Comparison of ENCODE assay signal across 18 cellular contexts in genomic region chr5:157900644-157901043, GRCh38. TPM values are rescaled to one million over a fixed set of nuclear protein-coding genes. Genes with fewer than 3 reads are reported as not detected.
DNase-seq lines count a peak whose midpoint lies in the region; ATAC-seq lines count a peak whose summit lies in the region.
"Had no signal": no experiment of that assay in that cellular context is flagged by ENCODE, and none has a peak within 500 bp of the region (broad histone marks: within the 10 kb centered on the region; RNA-seq: fewer than 3 reads in every experiment).

No MANE protein-coding gene starts in this region.

- H3K14ac ChIP-seq in mesenchymal stem cell (ENCODE audit: low read length in 2 of 2) = no peak overlapping the region

- no peak overlapping the region for H2BK120ac ChIP-seq in mesenchymal stem cell (ENCODE audit: low read depth, low read length)

- H3K36me3 ChIP-seq in BLaER1 = no peaks in the 10 kb centered on the region
- H3K36me3 ChIP-seq in mesenchymal stem cell (ENCODE audit: control insufficient read depth in 1 of 2, insufficient read depth in 2 of 2, low read depth in 1 of 2, low read length in 2 of 2) = no peaks in the 10 kb centered on the region
- H3K36me3 ChIP-seq: ascending aorta had no signal

- H3K4me3 ChIP-seq in BLaER1 (no peak overlapping the region), mesenchymal stem cell (ENCODE audit: insufficient read depth in 1 of 2, low read depth in 1 of 2, low read length in 2 of 2) (no peak overlapping the region)
- H3K4me3 ChIP-seq: ascending aorta, coronary artery had no signal

- no peak overlapping the region for H3K23ac ChIP-seq in mesenchymal stem cell (ENCODE audit: low read length in 2 of 2)

- H3K4ac ChIP-seq in mesenchymal stem cell (ENCODE audit: low read depth in 1 of 2, low read length in 2 of 2) = no peak overlapping the region

- no peak overlapping the region for H2BK15ac ChIP-seq in mesenchymal stem cell (ENCODE audit: low read depth, poor library complexity, severe bottlenecking)

- H3K79me1 ChIP-seq in mesenchymal stem cell (replicated peaks; ENCODE audit: low read length, poor library complexity, severe bottlenecking) = no peaks in the 10 kb centered on the region

- H3K9ac ChIP-seq in BLaER1 (no peak overlapping the region), mesenchymal stem cell (ENCODE audit: low read length) (no peak overlapping the region)

- H2BK5ac ChIP-seq in mesenchymal stem cell (ENCODE audit: low read depth, low read length, poor library complexity, severe bottlenecking) = no peak overlapping the region

- no peak overlapping the region for H4K8ac ChIP-seq in mesenchymal stem cell (ENCODE audit: low read length)

- no peaks in the 10 kb centered on the region for H3K27me3 ChIP-seq in BLaER1
- H3K27me3 ChIP-seq in mesenchymal stem cell (ENCODE audit: control insufficient read depth in 1 of 2, insufficient read depth in 1 of 2, low read length in 2 of 2) = no peaks in the 10 kb centered on the region
- H3K27me3 ChIP-seq: ascending aorta had no signal

- 68% methylated on average over 4 of the region's 4 CpGs for WGBS in mesenchymal stem cell

- H3K18ac ChIP-seq in mesenchymal stem cell (ENCODE audit: low read depth in 1 of 2, low read length in 2 of 2) = no peak overlapping the region

- DNase-seq in NCI-H774 (lab: John Stamatoyannopoulos, UW) (peak; percentile 56), mesenchymal stem cell (no peak), NCI-H187 treated with DMSO at 0.1 percent for 48 hours (lab: John Stamatoyannopoulos, UW) (no peak), ecto neural progenitor cell (ENCODE audit: low spot score) (no peak)
- DNase-seq in activated naive CD4-positive, alpha-beta T cell (lab: John Stamatoyannopoulos, UW) = no peak
- DNase-seq: activated CD4-positive, alpha-beta memory T cell treated with anti-CD3 and anti-CD28 coated beads, Interleukin-2, amount 10 ng/mL, durations not matched to agents 7 days and 5 days; hippocampal formation; KG1; naive thymus-derived CD4-positive, alpha-beta T cell; right cardiac atrium; SIG-M5; stimulated activated CD4-positive, alpha-beta T cell treated with anti-CD3 and anti-CD28 coated beads, Interleukin-2, amount 100 ng/mL, for 48 hours; stimulated activated naive B cell treated with anti-CD40 and anti-IgM and Interleukin-4, amounts not matched to agents 10 μg/mL and 1 μg/mL and 100 μg/mL, for 72 hours had no signal

- H3K9me3 ChIP-seq in BLaER1 (no peaks in the 10 kb centered on the region), mesenchymal stem cell (ENCODE audit: control insufficient read depth, low read length) (no peaks in the 10 kb centered on the region)
- H3K9me3 ChIP-seq: ascending aorta had no signal

- H3K4me2 ChIP-seq in BLaER1 = 0 out of 2 replicates have a peak overlapping the region, but pooled peaks have one; percentile 24
- no peak overlapping the region for H3K4me2 ChIP-seq in mesenchymal stem cell (ENCODE audit: low read length, poor library complexity, severe bottlenecking)

- H2AFZ ChIP-seq in mesenchymal stem cell (ENCODE audit: low read depth, low read length) = no peak overlapping the region

- no peak overlapping the region for H2AK5ac ChIP-seq in mesenchymal stem cell (ENCODE audit: low read length, severe bottlenecking)

- no peaks in the 10 kb centered on the region for H4K20me1 ChIP-seq in BLaER1

- no peak overlapping the region for H4K91ac ChIP-seq in mesenchymal stem cell (ENCODE audit: low read length)

- ATAC-seq in GM18873 (IDR thresholded peaks at IDR 0.05; ENCODE audit: low FRiP score, unreplicated experiment) (peak; percentile 66), HG02938 (IDR thresholded peaks at IDR 0.05; ENCODE audit: unreplicated experiment) (peak; percentile 71)
- ATAC-seq: naive thymus-derived CD4-positive, alpha-beta T cell; right cardiac atrium; stimulated activated naive B cell treated with anti-CD40 and anti-IgM and Interleukin-4, amounts not matched to agents 10 μg/mL and 1 μg/mL and 100 μg/mL, for 72 hours had no signal

- H3K4me1 ChIP-seq in BLaER1 (no peaks in the 10 kb centered on the region), mesenchymal stem cell (ENCODE audit: control insufficient read depth, insufficient read depth, low read depth, low read length) (peaks cover 2% of the 10 kb centered on the region)

- H2BK12ac ChIP-seq in mesenchymal stem cell (ENCODE audit: low read length in 2 of 2) = no peak overlapping the region

- H3K27ac ChIP-seq in BLaER1 (no peak overlapping the region), mesenchymal stem cell (ENCODE audit: low read length, poor library complexity, severe bottlenecking) (no peak overlapping the region)
- H3K27ac ChIP-seq: ascending aorta, coronary artery had no signal

RNA-seq across cellular contexts. Expression of gene CLINT1, which starts 41.7 kb away (rescaled TPM):
- 61.1 TPM for polyA plus RNA-seq in mesenchymal stem cell (2013, experiment 1 of 2)
- polyA plus RNA-seq in mesenchymal stem cell (2013, experiment 2 of 2) = 61.0 TPM
